In genomic region chrX:129510331-129510730, GRCh38 we compare ENCODE assay signal across 18 cellular contexts.
"Had no signal": no experiment of that assay in that cellular context is flagged by ENCODE, and none has a peak within 500 bp of the region (broad histone marks: within the 10 kb centered on the region; RNA-seq: fewer than 3 reads in every experiment).

No MANE protein-coding gene starts in this region.

- H3K36me3 ChIP-seq: colonic mucosa, ovary had no signal

- ATAC-seq: foreskin keratinocyte; left colon; naive thymus-derived CD4-positive, alpha-beta T cell; right cardiac atrium; stimulated activated memory B cell treated with anti-CD40 and anti-IgM and Interleukin-4, amounts not matched to agents 10 μg/mL and 1 μg/mL and 100 μg/mL, for 72 hours had no signal

- H3K27me3 ChIP-seq: colonic mucosa, foreskin keratinocyte, ovary had no signal

- H3K27me3 Mint-ChIP-seq: stimulated activated naive CD8-positive, alpha-beta T cell treated with anti-CD3 and anti-CD28 coated beads, Interleukin-15, Interleukin-2, amounts not matched to agents 100 ng/mL and 50 ng/mL, for 24 hours; type B pancreatic cell had no signal

- H3K4me1 ChIP-seq: colonic mucosa, foreskin keratinocyte had no signal

- H3K4me1 Mint-ChIP-seq: immature natural killer cell; stimulated activated memory B cell treated with anti-CD40 and anti-IgM and Interleukin-4, amounts not matched to agents 10 μg/mL and 1 μg/mL and 100 μg/mL, for 72 hours had no signal

- FAIRE-seq: urothelium cell line had no signal

- H3K4me3 Mint-ChIP-seq: immature natural killer cell; naive thymus-derived CD4-positive, alpha-beta T cell; neural crest cell; stimulated activated memory B cell treated with anti-CD40 and anti-IgM and Interleukin-4, amounts not matched to agents 10 μg/mL and 1 μg/mL and 100 μg/mL, for 72 hours; stimulated activated naive CD8-positive, alpha-beta T cell treated with anti-CD3 and anti-CD28 coated beads, Interleukin-15, Interleukin-2, amounts not matched to agents 100 ng/mL and 50 ng/mL, for 24 hours; type B pancreatic cell had no signal

- H3K27ac ChIP-seq: colonic mucosa, foreskin keratinocyte, ovary had no signal

- H3K27ac Mint-ChIP-seq: immature natural killer cell; naive thymus-derived CD4-positive, alpha-beta T cell; stimulated activated memory B cell treated with anti-CD40 and anti-IgM and Interleukin-4, amounts not matched to agents 10 μg/mL and 1 μg/mL and 100 μg/mL, for 72 hours; stimulated activated naive CD8-positive, alpha-beta T cell treated with anti-CD3 and anti-CD28 coated beads, Interleukin-15, Interleukin-2, amounts not matched to agents 100 ng/mL and 50 ng/mL, for 24 hours; type B pancreatic cell had no signal

- H3K36me3 Mint-ChIP-seq: immature natural killer cell; stimulated activated memory B cell treated with anti-CD40 and anti-IgM and Interleukin-4, amounts not matched to agents 10 μg/mL and 1 μg/mL and 100 μg/mL, for 72 hours had no signal

- H3K9me3 ChIP-seq: colonic mucosa, ovary had no signal

- DNase-seq: cerebellar nuclear complex; colonic mucosa; dermis blood vessel endothelial cell; erythroblast; foreskin keratinocyte; immature natural killer cell; kidney; left colon; mesendoderm; naive thymus-derived CD4-positive, alpha-beta T cell; ovary; right cardiac atrium; stimulated activated CD4-positive, alpha-beta T cell treated with anti-CD3 and anti-CD28 coated beads, Interleukin-4, amount 100 ng/mL, for 24 hours had no signal

- H3K4me3 ChIP-seq: colonic mucosa, ovary had no signal

- H3K9me3 Mint-ChIP-seq: naive thymus-derived CD4-positive, alpha-beta T cell; neural crest cell; stimulated activated memory B cell treated with anti-CD40 and anti-IgM and Interleukin-4, amounts not matched to agents 10 μg/mL and 1 μg/mL and 100 μg/mL, for 72 hours; stimulated activated naive CD8-positive, alpha-beta T cell treated with anti-CD3 and anti-CD28 coated beads, Interleukin-15, Interleukin-2, amounts not matched to agents 100 ng/mL and 50 ng/mL, for 24 hours; type B pancreatic cell had no signal
